Comparison of ENCODE assay signal across 10 cellular contexts in the genomic region with DNA sequence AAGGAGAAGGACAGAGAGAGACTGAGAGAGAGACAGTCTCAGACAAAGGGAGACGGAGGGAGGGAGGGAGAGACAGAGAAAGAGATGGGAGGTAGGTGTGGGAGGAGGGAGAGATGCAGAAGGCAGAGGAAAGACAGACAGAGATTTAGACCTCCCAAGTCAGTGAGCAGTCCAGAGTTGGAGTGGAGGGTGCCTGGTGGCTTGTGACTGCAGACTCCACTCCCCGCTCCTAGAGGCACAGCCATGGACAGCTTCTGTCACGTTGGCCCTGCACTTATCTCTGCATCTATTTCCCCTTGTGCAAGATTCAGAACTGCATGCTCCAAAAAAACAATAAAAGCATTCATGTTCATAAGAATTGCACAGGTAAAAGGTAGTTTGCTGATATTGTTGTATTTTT. TPM values are rescaled to one million over a fixed set of nuclear protein-coding genes. Genes with fewer than 3 reads are reported as not detected.
DNase-seq lines count a peak whose midpoint lies in the region; ATAC-seq and TF ChIP-seq lines count a peak whose summit lies in the region.
"Had no signal": no experiment of that assay in that cellular context is flagged by ENCODE, and none has a peak within 500 bp of the region (broad histone marks: within the 10 kb centered on the region; RNA-seq: fewer than 3 reads in every experiment).

No MANE protein-coding gene starts in this region.

- H3K4me1 Mint-ChIP-seq in activated CD4-positive, alpha-beta T cell treated with anti-CD3 and anti-CD28 coated beads, Interleukin-2, amount 10 ng/mL, durations not matched to agents 24 days and 14 days, result peaks cover 74% of the 10 kb centered on the region
- peaks cover 78% of the 10 kb centered on the region for H3K4me1 Mint-ChIP-seq in T-helper 17 cell
- peaks cover 74% of the 10 kb centered on the region for H3K4me1 Mint-ChIP-seq in stimulated activated naive CD8-positive, alpha-beta T cell treated with anti-CD3 and anti-CD28 coated beads, Interleukin-15, amount 100 ng/mL, for 72 hours

- peak overlapping the region; percentile 95 for H3K27ac Mint-ChIP-seq in activated CD4-positive, alpha-beta T cell treated with anti-CD3 and anti-CD28 coated beads, Interleukin-2, amount 10 ng/mL, durations not matched to agents 24 days and 14 days
- H3K27ac Mint-ChIP-seq in T-helper 17 cell, result no peak overlapping the region
- H3K27ac Mint-ChIP-seq in stimulated activated naive CD8-positive, alpha-beta T cell treated with anti-CD3 and anti-CD28 coated beads, Interleukin-15, amount 100 ng/mL, for 72 hours, result peak overlapping the region; percentile 95 to 96

- H3K27ac ChIP-seq in dorsolateral prefrontal cortex, result no peak overlapping the region
- H3K27ac ChIP-seq: A549 had no signal

- H3K4me3 Mint-ChIP-seq in activated CD4-positive, alpha-beta T cell treated with anti-CD3 and anti-CD28 coated beads, Interleukin-2, amount 10 ng/mL, durations not matched to agents 24 days and 14 days, result peak overlapping the region; percentile 95
- peak overlapping the region; percentile 91 for H3K4me3 Mint-ChIP-seq in T-helper 17 cell
- peak overlapping the region; percentile 91 to 98 for H3K4me3 Mint-ChIP-seq in stimulated activated naive CD8-positive, alpha-beta T cell treated with anti-CD3 and anti-CD28 coated beads, Interleukin-15, amount 100 ng/mL, for 72 hours

- H3K9me3 ChIP-seq in T-helper 17 cell (ENCODE audit: control insufficient read depth, low read length, poor library complexity, severe bottlenecking), result no peaks in the 10 kb centered on the region
- H3K9me3 ChIP-seq in iPS-15b (ENCODE audit: control insufficient read depth, insufficient read depth, low read length), result no peaks in the 10 kb centered on the region
- H3K9me3 ChIP-seq: A549 had no signal

- TF ChIP-seq CTCF in dorsolateral prefrontal cortex (IDR thresholded peaks at IDR 0.05 in 54 of 56, conservative IDR thresholded peaks at IDR 0.05 in 2 of 56; ENCODE audit: low read depth in 1 of 56, partially characterized antibody in 56 of 56), result no peak

- no peaks in the 10 kb centered on the region for H3K36me3 ChIP-seq in iPS-15b (ENCODE audit: control insufficient read depth, insufficient read depth, low read length)

- H3K4me3 ChIP-seq in iPS-15b (ENCODE audit: low read depth, low read length), result peak overlapping the region; percentile 14
- no peak overlapping the region for H3K4me3 ChIP-seq in dorsolateral prefrontal cortex
- H3K4me3 ChIP-seq: A549 had no signal

- no peaks in the 10 kb centered on the region for H3K27me3 ChIP-seq in iPS-15b (ENCODE audit: control insufficient read depth, insufficient read depth, low read length)
- peaks cover 0 to 29% (median under 1%) of the 10 kb centered on the region in 45 donors for H3K27me3 ChIP-seq in dorsolateral prefrontal cortex

- no peaks in the 10 kb centered on the region for H3K27me3 Mint-ChIP-seq in activated CD4-positive, alpha-beta T cell treated with anti-CD3 and anti-CD28 coated beads, Interleukin-2, amount 10 ng/mL, durations not matched to agents 24 days and 14 days
- no peaks in the 10 kb centered on the region for H3K27me3 Mint-ChIP-seq in T-helper 17 cell
- no peaks in the 10 kb centered on the region for H3K27me3 Mint-ChIP-seq in stimulated activated naive CD8-positive, alpha-beta T cell treated with anti-CD3 and anti-CD28 coated beads, Interleukin-15, amount 100 ng/mL, for 72 hours

- no peak overlapping the region for H3K9ac ChIP-seq in iPS-15b (ENCODE audit: low read depth, low read length)

- H3K36me3 Mint-ChIP-seq in activated CD4-positive, alpha-beta T cell treated with anti-CD3 and anti-CD28 coated beads, Interleukin-2, amount 10 ng/mL, durations not matched to agents 24 days and 14 days (ENCODE audit: low read depth), result peaks cover 79% of the 10 kb centered on the region
- H3K36me3 Mint-ChIP-seq in T-helper 17 cell (ENCODE audit: low read depth), result peaks cover 2% of the 10 kb centered on the region

- intact Hi-C loops in activated CD4-positive, alpha-beta T cell treated with anti-CD3 and anti-CD28 coated beads, Interleukin-2, amount 10 ng/mL, durations not matched to agents 24 days and 14 days (cut with micrococcal nuclease), result loop anchor here (5.0 kb wide), 1 partner anchor 132 kb away; no protein-coding TSS in a partner anchor
- intact Hi-C loops in dorsolateral prefrontal cortex (cut with DNase I), result no loop called here

- peak; percentile 73 for DNase-seq in activated CD4-positive, alpha-beta T cell treated with anti-CD3 and anti-CD28 coated beads, Interleukin-2, amount 10 ng/mL, durations not matched to agents 24 days and 14 days
- no peak for DNase-seq in activated CD4-positive, alpha-beta T cell treated with anti-CD3 and anti-CD28 coated beads for 48 hours
- DNase-seq in T-helper 17 cell, result no peak
- no peak for DNase-seq in stimulated activated naive CD8-positive, alpha-beta T cell treated with anti-CD3 and anti-CD28 coated beads, Interleukin-15, amount 100 ng/mL, for 72 hours
- no peak for DNase-seq in pons (ENCODE audit: low spot score)
- DNase-seq in dorsolateral prefrontal cortex, result no peak
- DNase-seq in OCI-M2 (lab: John Stamatoyannopoulos, UW; ENCODE audit: unreplicated experiment), result no peak
- DNase-seq: NCI-H2029 treated with DMSO at 0.1 percent for 48 hours had no signal

- peaks cover 16% of the 10 kb centered on the region for H3K4me1 ChIP-seq in iPS-15b (ENCODE audit: control insufficient read depth, insufficient read depth, low read length)
- H3K4me1 ChIP-seq: A549 had no signal

- H3K9me3 Mint-ChIP-seq in activated CD4-positive, alpha-beta T cell treated with anti-CD3 and anti-CD28 coated beads, Interleukin-2, amount 10 ng/mL, durations not matched to agents 24 days and 14 days, result no peaks in the 10 kb centered on the region
- no peaks in the 10 kb centered on the region for H3K9me3 Mint-ChIP-seq in stimulated activated naive CD8-positive, alpha-beta T cell treated with anti-CD3 and anti-CD28 coated beads, Interleukin-15, amount 100 ng/mL, for 72 hours

- no peak for ATAC-seq in T-helper 17 cell
- no peak for ATAC-seq in stimulated activated naive CD8-positive, alpha-beta T cell treated with anti-CD3 and anti-CD28 coated beads, Interleukin-15, amount 100 ng/mL, for 72 hours

RNA-seq across cellular contexts. Expression of gene IKZF1, which starts 10.7 kb away (rescaled TPM):
- 282 and 292 TPM in 2 replicates for total RNA-seq in activated CD4-positive, alpha-beta T cell treated with anti-CD3 and anti-CD28 coated beads, Interleukin-2, amount 10 ng/mL, durations not matched to agents 24 days and 14 days
- total RNA-seq in T-helper 17 cell, result 100 to 1,000 TPM; 301 to 323 TPM
- total RNA-seq in dorsolateral prefrontal cortex, result 10 to 100 TPM in 18 of 120 experiments, 1 to 10 TPM in 102; 1.7 to 15.4 (median 6.4) TPM

Comparison
In these comparisons a context has a peak if more than half of its experiments do, and no peak if none do; other contexts are left out.
1. RNA of gene IKZF1, which starts 10.7 kb away (total RNA-seq): 301 to 323 TPM in T-helper 17 cell and 282 to 292 TPM in activated CD4-positive, alpha-beta T cell treated with anti-CD3 and anti-CD28 coated beads, Interleukin-2, amount 10 ng/mL, durations not matched to agents 24 days and 14 days; 1.7 to 15.4 TPM in dorsolateral prefrontal cortex; every median in the first group is over 10 times any median in the second.
2. Peak in every context shown above with its lines, with median percentiles within 50 percentile points of each other: H3K4me3 Mint-ChIP-seq.